ENCODE assay signal across 14 cellular contexts in the genomic region with DNA sequence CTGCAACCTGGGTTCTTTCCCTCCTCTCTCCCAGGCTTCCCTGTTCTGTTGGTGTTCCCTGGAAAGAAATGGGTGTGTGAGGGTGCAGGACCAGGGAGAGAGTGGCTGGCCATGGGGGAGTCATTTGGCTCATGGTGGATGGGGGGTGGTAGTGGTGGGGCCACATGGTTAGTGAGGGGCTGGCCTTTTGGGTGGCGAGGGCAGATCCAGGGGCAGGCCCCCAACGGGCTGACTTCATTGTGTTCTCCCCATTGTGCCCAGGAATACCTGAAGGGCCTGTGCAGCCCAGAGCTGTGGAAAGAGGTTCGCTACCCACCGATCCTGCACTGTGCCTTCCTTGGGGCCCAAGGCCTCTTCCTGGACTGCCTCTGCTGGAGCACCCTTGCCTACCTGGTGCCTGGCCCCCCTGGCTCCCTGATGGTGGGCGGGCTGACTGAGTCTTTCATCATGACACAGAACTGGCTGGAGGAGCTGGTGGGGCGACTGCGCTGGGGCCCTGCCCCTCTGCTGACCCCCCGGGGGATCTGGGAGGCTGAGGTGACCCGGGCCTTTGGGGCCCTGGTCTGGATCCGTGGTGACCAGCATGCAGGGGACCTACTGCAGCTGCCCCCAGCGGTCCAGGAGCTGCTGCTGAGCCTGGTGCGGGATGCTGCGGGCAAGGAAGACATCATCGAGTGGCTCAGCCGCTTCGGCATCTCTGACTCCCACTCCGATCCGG. TPM values are rescaled to one million over a fixed set of nuclear protein-coding genes. Genes with fewer than 3 reads are reported as not detected.
DNase-seq lines count a peak whose midpoint lies in the region.
"Had no signal": no experiment of that assay in that cellular context is flagged by ENCODE, and none has a peak within 500 bp of the region (broad histone marks: within the 10 kb centered on the region; RNA-seq: fewer than 3 reads in every experiment).

No MANE protein-coding gene starts in this region.

- no peak overlapping the region for H3K4me3 ChIP-seq in H7 (ENCODE audit: insufficient read depth, low read depth, low read length)
- H3K4me3 ChIP-seq: GM23338, HAP-1 had no signal

- H3K27me3 ChIP-seq in H7 (ENCODE audit: control insufficient read depth, insufficient read depth, low read length): no peaks in the 10 kb centered on the region
- H3K27me3 ChIP-seq: BE2C had no signal

- no peaks in the 10 kb centered on the region; the same call in 1 of the 2 replicates for H3K36me3 ChIP-seq in H7 (replicated peaks; ENCODE audit: control insufficient read depth, insufficient read depth, low read length)
- H3K36me3 ChIP-seq: BE2C, HAP-1 had no signal

- peak; percentile 45 for DNase-seq in H7
- DNase-seq in mesenteric fat pad (ENCODE audit: low spot score): peak; percentile 84
- no peak for DNase-seq in NCI-H2171 treated with DMSO at 0.1 percent for 48 hours (lab: John Stamatoyannopoulos, UW)
- no peak for DNase-seq in inferior parietal cortex (ENCODE audit: extremely low spot score)
- DNase-seq in stimulated activated naive CD4-positive, alpha-beta T cell (lab: John Stamatoyannopoulos, UW): no peak
- DNase-seq: ACHN; BE2C; CD4-positive, alpha-beta memory T cell; DMS153; DMS79; GDM1 had no signal

RNA-seq across cellular contexts. Expression of a gene that starts 9.0 kb away (rescaled TPM):
- 3.6 and 6.1 TPM in 2 replicates for total RNA-seq in H7 (2014; rRNA removed; shearing (Covaris generic))
- total RNA-seq in mesenteric fat pad: 11.7 TPM

RNA-seq across cellular contexts. Expression of a gene that starts 21.7 kb away (rescaled TPM):
- 0.24 and 1.5 TPM in 2 replicates for total RNA-seq in H7 (2014; rRNA removed; shearing (Covaris generic))
- total RNA-seq in mesenteric fat pad: 5.0 TPM
- total RNA-seq: Daoy had no signal

RNA-seq across cellular contexts. Expression of a gene that starts 22.0 kb away (rescaled TPM):
- total RNA-seq in H7 (2014; rRNA removed; shearing (Covaris generic)): 24.8 and 27.4 TPM in 2 replicates
- total RNA-seq in mesenteric fat pad: 41.4 TPM

RNA-seq across cellular contexts. Expression of a gene that starts 34.8 kb away (rescaled TPM):
- total RNA-seq in H7 (2014; rRNA removed; shearing (Covaris generic)): 23.5 and 26.7 TPM in 2 replicates
- total RNA-seq in mesenteric fat pad: 50.1 TPM

RNA-seq across cellular contexts. Expression of a gene that starts 39.8 kb away (rescaled TPM):
- 12.2 and 28.3 TPM in 2 replicates for total RNA-seq in H7 (2014; rRNA removed; shearing (Covaris generic))
- total RNA-seq in mesenteric fat pad: 41.3 TPM
- total RNA-seq: CD4-positive, alpha-beta memory T cell had no signal

Comparison
In these comparisons a context has a peak if more than half of its experiments do, and no peak if none do; other contexts are left out.
1. DNase-seq: peak in H7 (single experiment) and mesenteric fat pad (single experiment); none in NCI-H2171 treated with DMSO at 0.1 percent for 48 hours (single experiment), inferior parietal cortex (single experiment) and stimulated activated naive CD4-positive, alpha-beta T cell (0 of 6).